ENCODE assay signal across 1 cellular context in genomic region chr11:69154938-69155301, GRCh38.
TF ChIP-seq lines count a peak whose summit lies in the region.

No MANE protein-coding gene starts in this region.

TF ChIP-seq in IMR-90, 13 proteins besides CTCF, POLR2A, EP300 and RAD21:
- TF ChIP-seq MXI1 (IDR thresholded peaks at IDR 0.05; ENCODE audit: borderline replicate concordance, low read depth, low read length) (no peak), USF2 (IDR thresholded peaks at IDR 0.05; ENCODE audit: low read depth, low read length) (no peak), SMC3 (IDR thresholded peaks at IDR 0.05; ENCODE audit: low read depth, low read length) (no peak), NFE2L2 (IDR thresholded peaks at IDR 0.05; ENCODE audit: low read depth, low read length) (no peak)
- TF ChIP-seq, protein P1, sequence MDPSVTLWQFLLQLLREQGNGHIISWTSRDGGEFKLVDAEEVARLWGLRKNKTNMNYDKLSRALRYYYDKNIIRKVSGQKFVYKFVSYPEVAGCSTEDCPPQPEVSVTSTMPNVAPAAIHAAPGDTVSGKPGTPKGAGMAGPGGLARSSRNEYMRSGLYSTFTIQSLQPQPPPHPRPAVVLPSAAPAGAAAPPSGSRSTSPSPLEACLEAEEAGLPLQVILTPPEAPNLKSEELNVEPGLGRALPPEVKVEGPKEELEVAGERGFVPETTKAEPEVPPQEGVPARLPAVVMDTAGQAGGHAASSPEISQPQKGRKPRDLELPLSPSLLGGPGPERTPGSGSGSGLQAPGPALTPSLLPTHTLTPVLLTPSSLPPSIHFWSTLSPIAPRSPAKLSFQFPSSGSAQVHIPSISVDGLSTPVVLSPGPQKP (IDR thresholded peaks at IDR 0.05; ENCODE audit: borderline replicate concordance, low read depth, low read length), result no peak
TF ChIP-seq in IMR-90: peak in this region for 0.
